Comparison of ENCODE assay signal across 10 cellular contexts in genomic region chr3:1275495-1275894, GRCh38.
DNase-seq lines count a peak whose midpoint lies in the region; ATAC-seq, FAIRE-seq and TF ChIP-seq lines count a peak whose summit lies in the region.
"Had no signal": no experiment of that assay in that cellular context is flagged by ENCODE, and none has a peak within 500 bp of the region (broad histone marks: within the 10 kb centered on the region; RNA-seq: fewer than 3 reads in every experiment).

No MANE protein-coding gene starts in this region.

- H3K4me3 ChIP-seq in kidney (ENCODE audit: low read length in 2 of 2) (no peak overlapping the region), suprapubic skin (no peak overlapping the region)

- H3K36me3 ChIP-seq in kidney (ENCODE audit: control insufficient read depth in 1 of 2, insufficient read depth in 2 of 2, low read length in 2 of 2) (no peaks in the 10 kb centered on the region), suprapubic skin (no peaks in the 10 kb centered on the region)

- no peak for ATAC-seq in GM21737 (IDR thresholded peaks at IDR 0.05; ENCODE audit: unreplicated experiment)
- no peak for ATAC-seq in HG02973 (IDR thresholded peaks at IDR 0.05; ENCODE audit: unreplicated experiment)
- no peak for ATAC-seq in activated naive CD8-positive, alpha-beta T cell treated with anti-CD3 and anti-CD28 coated beads, Interleukin-2, amount 50 U/mL, for 24 hours

- no peaks in the 10 kb centered on the region for H3K4me1 Mint-ChIP-seq in HFFc6 (ENCODE audit: low read depth)
- H3K4me1 Mint-ChIP-seq in activated naive CD8-positive, alpha-beta T cell treated with anti-CD3 and anti-CD28 coated beads, Interleukin-2, amount 50 U/mL, for 24 hours: no peaks in the 10 kb centered on the region
- H3K4me1 Mint-ChIP-seq: immature natural killer cell had no signal

- intact Hi-C loops in kidney (cut with DNase I): no loop called here

- TF ChIP-seq CTCF in GM10266 (IDR thresholded peaks at IDR 0.05; ENCODE audit: control insufficient read depth, insufficient read depth, low read depth, missing control alignments) (peak; percentile 8), HFFc6 (IDR thresholded peaks at IDR 0.05) (peak; percentile 10; the same call in 1 of the 2 replicates), kidney (IDR thresholded peaks at IDR 0.05; ENCODE audit: borderline replicate concordance, extremely low read depth, insufficient read depth) (peak; percentile 11), suprapubic skin (IDR thresholded peaks at IDR 0.05) (no peak)

- H3K9ac ChIP-seq in kidney (ENCODE audit: low read length in 2 of 2): no peak overlapping the region

- TF ChIP-seq POLR2A in suprapubic skin (IDR thresholded peaks at IDR 0.05): no peak

- DNase-seq in GM10266 (ENCODE audit: extremely low spot score) (no peak), HFFc6 (no peak), RPMI8226 (peak; percentile 58), kidney (no peak), suprapubic skin (ENCODE audit: low spot score in 2 of 2) (no peak)
- no peak for DNase-seq in activated naive CD8-positive, alpha-beta T cell treated with anti-CD3 and anti-CD28 coated beads, Interleukin-2, amount 50 U/mL, for 24 hours
- DNase-seq: immature natural killer cell, NCI-H446 had no signal

- H3K27ac Mint-ChIP-seq in HFFc6: no peak overlapping the region
- no peak overlapping the region for H3K27ac Mint-ChIP-seq in activated naive CD8-positive, alpha-beta T cell treated with anti-CD3 and anti-CD28 coated beads, Interleukin-2, amount 50 U/mL, for 24 hours
- H3K27ac Mint-ChIP-seq: immature natural killer cell had no signal

- 84% methylated on average over 4 of the region's 4 CpGs for WGBS in suprapubic skin

- no peaks in the 10 kb centered on the region for H3K27me3 Mint-ChIP-seq in HFFc6 (ENCODE audit: insufficient read depth)
- no peaks in the 10 kb centered on the region for H3K27me3 Mint-ChIP-seq in activated naive CD8-positive, alpha-beta T cell treated with anti-CD3 and anti-CD28 coated beads, Interleukin-2, amount 50 U/mL, for 24 hours

- no peak for TF ChIP-seq EP300 in suprapubic skin (IDR thresholded peaks at IDR 0.05)

- H3K4me3 Mint-ChIP-seq in HFFc6: no peak overlapping the region
- no peak overlapping the region for H3K4me3 Mint-ChIP-seq in activated naive CD8-positive, alpha-beta T cell treated with anti-CD3 and anti-CD28 coated beads, Interleukin-2, amount 50 U/mL, for 24 hours
- H3K4me3 Mint-ChIP-seq: immature natural killer cell had no signal

- H3K27ac ChIP-seq in kidney (ENCODE audit: low read depth in 2 of 2, low read length in 2 of 2) (no peak overlapping the region), suprapubic skin (no peak overlapping the region)

- H3K27me3 ChIP-seq in suprapubic skin: no peaks in the 10 kb centered on the region

- H3K36me3 Mint-ChIP-seq in HFFc6 (ENCODE audit: low read depth): no peaks in the 10 kb centered on the region
- H3K36me3 Mint-ChIP-seq in activated naive CD8-positive, alpha-beta T cell treated with anti-CD3 and anti-CD28 coated beads, Interleukin-2, amount 50 U/mL, for 24 hours (ENCODE audit: low read depth): no peaks in the 10 kb centered on the region

- H3K9me3 Mint-ChIP-seq in HFFc6: peaks cover 23% of the 10 kb centered on the region
- peaks cover 8% of the 10 kb centered on the region for H3K9me3 Mint-ChIP-seq in activated naive CD8-positive, alpha-beta T cell treated with anti-CD3 and anti-CD28 coated beads, Interleukin-2, amount 50 U/mL, for 24 hours

- no peak for FAIRE-seq in kidney (lab: Jason Lieb, UNC)

- no peaks in the 10 kb centered on the region for H3K4me1 ChIP-seq in kidney (ENCODE audit: control insufficient read depth in 1 of 2, insufficient read depth in 1 of 2, low read depth in 1 of 2, low read length in 2 of 2)
- no peaks in the 10 kb centered on the region for H3K4me1 ChIP-seq in suprapubic skin

- H3K9me3 ChIP-seq in kidney (ENCODE audit: control insufficient read depth in 1 of 2, low read length in 2 of 2) (no peaks in the 10 kb centered on the region), suprapubic skin (no peaks in the 10 kb centered on the region)

Comparison
In these comparisons a context has a peak if more than half of its experiments do, and no peak if none do; other contexts are left out.
1. CTCF ChIP-seq: peak in GM10266 (single experiment), HFFc6 (single experiment) and kidney (single experiment); none in suprapubic skin (0 of 2).